ENCODE assay signal across 14 cellular contexts in genomic region chr10:97711640-97712267, GRCh38. TPM values are rescaled to one million over a fixed set of nuclear protein-coding genes. Genes with fewer than 3 reads are reported as not detected.
DNase-seq lines count a peak whose midpoint lies in the region; ATAC-seq and TF ChIP-seq lines count a peak whose summit lies in the region.
"Had no signal": no experiment of that assay in that cellular context is flagged by ENCODE, and none has a peak within 500 bp of the region (broad histone marks: within the 10 kb centered on the region; RNA-seq: fewer than 3 reads in every experiment).

No MANE protein-coding gene starts in this region.

- peaks cover 0 to 21% (median 20%) of the 10 kb centered on the region in 11 experiments; a peak in 16 of 22 replicates for H4K20me1 ChIP-seq in BLaER1 treated with 17β-estradiol and CSF1 and Interleukin-3, amounts not matched to agents 10 nM and 100 nM

- H3K9me3 Mint-ChIP-seq in Calu3 (ENCODE audit: low read depth, unreplicated experiment): no peaks in the 10 kb centered on the region
- H3K9me3 Mint-ChIP-seq in central memory CD8-positive, alpha-beta T cell: no peaks in the 10 kb centered on the region
- H3K9me3 Mint-ChIP-seq in natural killer cell treated with Interleukin-12 subunit alpha and Interleukin-12 subunit beta and Interleukin-15 and Interleukin-18, amount 100 ng/mL, for 72 hours: no peaks in the 10 kb centered on the region

- no peaks in the 10 kb centered on the region for H3K9me3 ChIP-seq in BLaER1 treated with 17β-estradiol and CSF1 and Interleukin-3, amounts not matched to agents 10 nM and 100 nM (replicated peaks in 1 of 11)

- H3K36me3 Mint-ChIP-seq in Calu3 (ENCODE audit: insufficient read depth, unreplicated experiment): peaks cover 31% of the 10 kb centered on the region
- H3K36me3 Mint-ChIP-seq in central memory CD8-positive, alpha-beta T cell (ENCODE audit: insufficient read depth): peaks cover 2% of the 10 kb centered on the region
- H3K36me3 Mint-ChIP-seq in natural killer cell treated with Interleukin-12 subunit alpha and Interleukin-12 subunit beta and Interleukin-15 and Interleukin-18, amount 100 ng/mL, for 72 hours: no peaks in the 10 kb centered on the region

- no peak for DNase-seq in Calu3
- no peak for DNase-seq in central memory CD8-positive, alpha-beta T cell (ENCODE audit: low spot score in 2 of 2)
- DNase-seq in natural killer cell treated with Interleukin-12 subunit alpha and Interleukin-12 subunit beta and Interleukin-15 and Interleukin-18, amount 100 ng/mL, for 72 hours (ENCODE audit: low spot score): peak; percentile 8
- no peak for DNase-seq in stimulated activated CD4-positive, alpha-beta T cell treated with anti-CD3 and anti-CD28 coated beads, Interleukin-4, amount 100 ng/mL, for 24 hours
- DNase-seq in HCEC 1CT: no peak
- no peak for DNase-seq in NCI-H345 treated with DMSO at 0.1 percent for 48 hours (lab: John Stamatoyannopoulos, UW; ENCODE audit: unreplicated experiment)
- DNase-seq: activated CD4-positive, CD25-positive, alpha-beta regulatory T cell; activated T-cell treated with anti-CD3 and anti-CD28 coated beads, Interleukin-2, amount 50 U/mL, for 48 hours; caudate nucleus; NK-92 treated with Interleukin-12 subunit alpha and Interleukin-12 subunit beta, amount 100 ng/mL, for 24 hours; stimulated activated CD4-positive, alpha-beta T cell treated with anti-CD3 and anti-CD28 coated beads, Interleukin-4, amount 100 ng/mL, for 1 hour; stimulated activated naive CD4-positive, alpha-beta T cell had no signal

- no peaks in the 10 kb centered on the region for H3K27me3 Mint-ChIP-seq in Calu3 (ENCODE audit: unreplicated experiment)
- H3K27me3 Mint-ChIP-seq in central memory CD8-positive, alpha-beta T cell: peaks cover 44% of the 10 kb centered on the region
- peaks cover 29 to 41% of the 10 kb centered on the region in 2 donors for H3K27me3 Mint-ChIP-seq in natural killer cell treated with Interleukin-12 subunit alpha and Interleukin-12 subunit beta and Interleukin-15 and Interleukin-18, amount 100 ng/mL, for 72 hours

- peak overlapping the region in 2 of 10 experiments; percentile 0 to 27; a peak in 1 of 20 replicates for H3K4me3 ChIP-seq in BLaER1 treated with 17β-estradiol and CSF1 and Interleukin-3, amounts not matched to agents 10 nM and 100 nM

- H3K27me3 ChIP-seq in BLaER1 treated with 17β-estradiol and CSF1 and Interleukin-3, amounts not matched to agents 10 nM and 100 nM: no peaks in the 10 kb centered on the region

- peak overlapping the region in 10 of 11 experiments; percentile 28 to 100 (median 94); a peak in 19 of 22 replicates for H3K4me2 ChIP-seq in BLaER1 treated with 17β-estradiol and CSF1 and Interleukin-3, amounts not matched to agents 10 nM and 100 nM

- H3K4me3 Mint-ChIP-seq in Calu3 (ENCODE audit: low read depth, unreplicated experiment): peak overlapping the region; percentile 76
- peak overlapping the region; percentile 87 for H3K4me3 Mint-ChIP-seq in central memory CD8-positive, alpha-beta T cell
- peak overlapping the region; percentile 71 for H3K4me3 Mint-ChIP-seq in natural killer cell treated with Interleukin-12 subunit alpha and Interleukin-12 subunit beta and Interleukin-15 and Interleukin-18, amount 100 ng/mL, for 72 hours

- peaks cover 35 to 59% (median 49%) of the 10 kb centered on the region in 10 experiments for H3K4me1 ChIP-seq in BLaER1 treated with 17β-estradiol and CSF1 and Interleukin-3, amounts not matched to agents 10 nM and 100 nM

- no peak overlapping the region for H3K27ac Mint-ChIP-seq in Calu3 (ENCODE audit: unreplicated experiment)
- no peak overlapping the region for H3K27ac Mint-ChIP-seq in central memory CD8-positive, alpha-beta T cell (ENCODE audit: low read depth)
- H3K27ac Mint-ChIP-seq in natural killer cell treated with Interleukin-12 subunit alpha and Interleukin-12 subunit beta and Interleukin-15 and Interleukin-18, amount 100 ng/mL, for 72 hours: no peak overlapping the region

- peak overlapping the region in 8 of 11 experiments; percentile 33 to 97 (median 93); a peak in 11 of 22 replicates for H3K27ac ChIP-seq in BLaER1 treated with 17β-estradiol and CSF1 and Interleukin-3, amounts not matched to agents 10 nM and 100 nM

- intact Hi-C loops in Calu3 (cut with micrococcal nuclease; ENCODE audit: unreplicated experiment): no loop called here

- peaks cover 8% of the 10 kb centered on the region for H3K4me1 Mint-ChIP-seq in Calu3 (ENCODE audit: low read depth, unreplicated experiment)
- peaks cover 15% of the 10 kb centered on the region for H3K4me1 Mint-ChIP-seq in central memory CD8-positive, alpha-beta T cell
- H3K4me1 Mint-ChIP-seq in natural killer cell treated with Interleukin-12 subunit alpha and Interleukin-12 subunit beta and Interleukin-15 and Interleukin-18, amount 100 ng/mL, for 72 hours (ENCODE audit: low read depth in 2 of 2): peaks cover 12 to 15% of the 10 kb centered on the region in 2 donors

- BruUV-seq in Calu3 (replicated peaks; lab: Mats Ljungman, UMichigan): no TSS peak

- TF ChIP-seq CTCF in Calu3 (IDR thresholded peaks at IDR 0.05; ENCODE audit: unreplicated experiment): no peak

- H3K9ac ChIP-seq in BLaER1 treated with 17β-estradiol and CSF1 and Interleukin-3, amounts not matched to agents 10 nM and 100 nM: peak overlapping the region in 9 of 11 experiments; percentile 31 to 58 (median 48); a peak in 10 of 22 replicates

- CTCF ChIA-PET in Calu3 (lab: Charles Lee): interaction anchor here (0.7 kb wide), 1 partner anchor 19 kb away, joined by 3 read pairs; no protein-coding TSS in a partner anchor

- ATAC-seq in central memory CD8-positive, alpha-beta T cell (replicated peaks; ENCODE audit: extremely low read depth, poor library complexity, severe bottlenecking): no peak
- ATAC-seq in natural killer cell treated with Interleukin-12 subunit alpha and Interleukin-12 subunit beta and Interleukin-15 and Interleukin-18, amount 100 ng/mL, for 72 hours: no peak
- ATAC-seq in HG03439 (IDR thresholded peaks at IDR 0.05; ENCODE audit: unreplicated experiment): no peak

- H3K36me3 ChIP-seq in BLaER1 treated with 17β-estradiol and CSF1 and Interleukin-3, amounts not matched to agents 10 nM and 100 nM: peaks cover 0 to 17% (median 6%) of the 10 kb centered on the region in 11 experiments; a peak in 17 of 22 replicates

RNA-seq across cellular contexts. Expression of gene MARVELD1, which starts 1.8 kb away (rescaled TPM):
- 18.1 and 20.2 TPM in 2 replicates for total RNA-seq in Calu3 (2022)
- under 1 TPM in 1 of 2 donors, not detected in 1; 0.75 TPM for total RNA-seq in natural killer cell treated with Interleukin-12 subunit alpha and Interleukin-12 subunit beta and Interleukin-15 and Interleukin-18, amount 100 ng/mL, for 72 hours

RNA-seq across cellular contexts. Expression of gene AVPI1, which starts 24.7 kb away (rescaled TPM):
- total RNA-seq in Calu3 (2022): 16.9 and 25.6 TPM in 2 replicates
- total RNA-seq in natural killer cell treated with Interleukin-12 subunit alpha and Interleukin-12 subunit beta and Interleukin-15 and Interleukin-18, amount 100 ng/mL, for 72 hours: under 1 TPM; 0.45 to 0.89 TPM

RNA-seq across cellular contexts. Expression of gene ZFYVE27, which starts 25.2 kb away (rescaled TPM):
- 28.3 and 30.0 TPM in 2 replicates for total RNA-seq in Calu3 (2022)
- 10 to 100 TPM; 34.9 to 59.6 TPM for total RNA-seq in natural killer cell treated with Interleukin-12 subunit alpha and Interleukin-12 subunit beta and Interleukin-15 and Interleukin-18, amount 100 ng/mL, for 72 hours

Comparison
In these comparisons a context has a peak if more than half of its experiments do, and no peak if none do; other contexts are left out.
1. RNA of gene MARVELD1, which starts 1.8 kb away (total RNA-seq): 18.1 to 20.2 TPM in Calu3; 0.75 TPM in natural killer cell treated with Interleukin-12 subunit alpha and Interleukin-12 subunit beta and Interleukin-15 and Interleukin-18, amount 100 ng/mL, for 72 hours; every median in the first group is over 10 times any median in the second.
2. Peak in every context shown above with its lines, with median percentiles within 50 percentile points of each other: H3K4me3 Mint-ChIP-seq.